In genomic region chr10:114658175-114658574, GRCh38 we compare ENCODE assay signal across 11 cellular contexts. TPM values are rescaled to one million over a fixed set of nuclear protein-coding genes. Genes with fewer than 3 reads are reported as not detected.
DNase-seq lines count a peak whose midpoint lies in the region; ATAC-seq and TF ChIP-seq lines count a peak whose summit lies in the region.
"Had no signal": no experiment of that assay in that cellular context is flagged by ENCODE, and none has a peak within 500 bp of the region (broad histone marks: within the 10 kb centered on the region; RNA-seq: fewer than 3 reads in every experiment).

Gene ABLIM1, minus strand, starts transcription at chr10:114658275. Its CDS starts 75 bp downstream, at chr10:114658200.

- H2AFZ ChIP-seq in OCI-LY7 (ENCODE audit: low read length) (no peak within 1 kb of the TSS), smooth muscle cell (ENCODE audit: low read depth) (no peak within 1 kb of the TSS)

- H3K36me3 ChIP-seq in OCI-LY7 (ENCODE audit: insufficient read depth, low read length) (no peaks in the 10 kb centered on the region), spleen (no peaks in the 10 kb centered on the region), smooth muscle cell (ENCODE audit: low read depth) (no peaks in the 10 kb centered on the region)

- TF ChIP-seq POLR2A in spleen (IDR thresholded peaks at IDR 0.05), result no peak

- no peak within 1 kb of the TSS for H3K9ac ChIP-seq in smooth muscle cell (ENCODE audit: low read depth)

- no peaks in the 10 kb centered on the region for H3K9me3 ChIP-seq in OCI-LY7 (ENCODE audit: low read length)
- peaks cover 0 to 7% (median 0%) of the 10 kb centered on the region in 8 donors for H3K9me3 ChIP-seq in spleen
- H3K9me3 ChIP-seq in smooth muscle cell (replicated peaks; ENCODE audit: low read depth), result no peaks in the 10 kb centered on the region

- no peaks in the 10 kb centered on the region for H3K4me1 ChIP-seq in OCI-LY7 (ENCODE audit: insufficient read depth, low read length, poor library complexity, severe bottlenecking)
- no peaks in the 10 kb centered on the region for H3K4me1 ChIP-seq in spleen
- peaks cover 13% of the 10 kb centered on the region for H3K4me1 ChIP-seq in smooth muscle cell (ENCODE audit: low read depth)

- no peaks in the 10 kb centered on the region for H3K9me2 ChIP-seq in OCI-LY7 (ENCODE audit: insufficient read depth, low read length)

- peaks cover 13% of the 10 kb centered on the region for H3K4me1 Mint-ChIP-seq in MCF 10A (ENCODE audit: insufficient read depth, unreplicated experiment)

- no peaks in the 10 kb centered on the region for H3K79me2 ChIP-seq in OCI-LY7 (ENCODE audit: insufficient read depth, low read depth, low read length)
- no peaks in the 10 kb centered on the region for H3K79me2 ChIP-seq in smooth muscle cell (ENCODE audit: low read depth)

- no peaks in the 10 kb centered on the region for H4K20me1 ChIP-seq in OCI-LY7 (ENCODE audit: insufficient read depth, low read length)
- H4K20me1 ChIP-seq in smooth muscle cell (ENCODE audit: low read depth), result no peaks in the 10 kb centered on the region

- intact Hi-C loops in OCI-LY7 (cut with micrococcal nuclease; ENCODE audit: unreplicated experiment), result no loop called here
- intact Hi-C loops in MCF 10A (cut with micrococcal nuclease), result no loop called here
- intact Hi-C loops in left colon (cut with DNase I, micrococcal nuclease), result no loop called here
- intact Hi-C loops in spleen (cut with DNase I; ENCODE audit: low total_unique reads), result no loop called here

- POLR2A ChIA-PET in OCI-LY7 (lab: Charles Lee) (interaction anchor here (0.6 to 0.9 kb wide), 2 partner anchors 11 to 306 kb away, joined by 3 read pairs; no protein-coding TSS in a partner anchor), MCF 10A (lab: Yijun Ruan, JAX) (no interaction called here)

- BruUV-seq in OCI-LY7 (replicated peaks; lab: Mats Ljungman, UMichigan), result no TSS peak
- BruUV-seq in MCF 10A (replicated peaks; lab: Mats Ljungman, UMichigan), result no TSS peak

- CTCF ChIA-PET in OCI-LY7 (lab: Charles Lee; ENCODE audit: unreplicated experiment) (no interaction called here), MCF 10A (lab: Yijun Ruan, JAX) (interaction anchor here (1.6 kb wide), 1 partner anchor 17 kb away, joined by 3 read pairs; no protein-coding TSS in a partner anchor)

- ATAC-seq in left colon (no peak), GM21737 (IDR thresholded peaks at IDR 0.05; ENCODE audit: unreplicated experiment) (no peak)

- no peak within 1 kb of the TSS for H3K27ac Mint-ChIP-seq in MCF 10A (ENCODE audit: low read depth, unreplicated experiment)

- H3K4me3 ChIP-seq in OCI-LY7 (ENCODE audit: low read depth, low read length, poor library complexity, severe bottlenecking), result no peak within 1 kb of the TSS
- no peak within 1 kb of the TSS for H3K4me3 ChIP-seq in spleen
- no peak within 1 kb of the TSS for H3K4me3 ChIP-seq in smooth muscle cell

- TF ChIP-seq CTCF in OCI-LY7 (conservative IDR thresholded peaks at IDR 0.05; ENCODE audit: low read length) (no peak), MCF 10A (IDR thresholded peaks at IDR 0.05; ENCODE audit: unreplicated experiment) (no peak), spleen (IDR thresholded peaks at IDR 0.05 in 8 of 11, conservative IDR thresholded peaks at IDR 0.05 in 3 of 11) (no peak), smooth muscle cell (IDR thresholded peaks at IDR 0.05; ENCODE audit: borderline replicate concordance, insufficient read depth, poor library complexity, severe bottlenecking) (no peak)

- H3K4me3 Mint-ChIP-seq in MCF 10A (ENCODE audit: unreplicated experiment), result no peak within 1 kb of the TSS

- H3K27me3 Mint-ChIP-seq in MCF 10A (ENCODE audit: insufficient read depth, unreplicated experiment), result no peaks in the 10 kb centered on the region

- H3K27ac ChIP-seq in OCI-LY7 (ENCODE audit: low read depth, low read length, poor library complexity, severe bottlenecking) (no peak within 1 kb of the TSS), spleen (no peak within 1 kb of the TSS), smooth muscle cell (ENCODE audit: low read depth) (no peak within 1 kb of the TSS)

- H3F3A ChIP-seq in smooth muscle cell (ENCODE audit: low read depth), result no peaks in the 10 kb centered on the region

- DNase-seq in OCI-LY7 (ENCODE audit: low spot score) (no peak), MCF 10A (ENCODE audit: unreplicated experiment) (no peak), left colon (no peak), spleen (no peak), RPMI8226 (no peak), smooth muscle cell (lab: John Stamatoyannopoulos, UW; ENCODE audit: unreplicated experiment) (no peak), HUDEP-2 (lab: John Stamatoyannopoulos, UW; ENCODE audit: unreplicated experiment in 76 of 76) (no peak)
- DNase-seq: anterior cingulate cortex, NCI-H187 treated with DMSO at 0.1 percent for 48 hours, T-helper 9 cell had no signal

- H3K9me3 Mint-ChIP-seq in MCF 10A (ENCODE audit: unreplicated experiment), result no peaks in the 10 kb centered on the region

- no peaks in the 10 kb centered on the region for H3K27me3 ChIP-seq in spleen (replicated peaks in 1 of 7)
- peaks cover 54% of the 10 kb centered on the region for H3K27me3 ChIP-seq in smooth muscle cell (ENCODE audit: low read depth)

- WGBS in spleen, 5 donors, result 80 to 91% (median 87%) methylated on average over 2 of the region's 2 CpGs
- 98% methylated on average over 2 of the region's 2 CpGs for WGBS in smooth muscle cell (ENCODE audit: low lambda C conversion rate)

- no peaks in the 10 kb centered on the region for H3K36me3 Mint-ChIP-seq in MCF 10A (ENCODE audit: insufficient read depth, unreplicated experiment)

- H3K4me2 ChIP-seq in OCI-LY7 (ENCODE audit: low read length), result no peak within 1 kb of the TSS
- no peak within 1 kb of the TSS for H3K4me2 ChIP-seq in smooth muscle cell

RNA-seq across cellular contexts. Expression of gene ABLIM1, which starts in this region (rescaled TPM):
- 61.1 and 94.2 TPM in 2 replicates for total RNA-seq in OCI-LY7 (2014; rRNA removed; shearing (Covaris generic))
- total RNA-seq in OCI-LY7 (2022) (246 and 268 TPM in 2 replicates), MCF 10A (2022) (94.5 and 105 TPM in 2 replicates), left colon (100 to 1,000 TPM; 107 to 118 TPM), spleen (10 to 100 TPM; 31.5 to 59.4 (median 43.1) TPM), smooth muscle cell (8.9 and 17.6 TPM in 2 replicates)
- polyA plus RNA-seq in spleen (10 to 100 TPM; 11.0 to 13.6 (median 11.7) TPM), smooth muscle cell (1.6 and 3.4 TPM in 2 replicates)
